ENCODE assay signal across 16 cellular contexts in genomic region chr18:9941108-9941507, GRCh38. TPM values are rescaled to one million over a fixed set of nuclear protein-coding genes. Genes with fewer than 3 reads are reported as not detected.
DNase-seq lines count a peak whose midpoint lies in the region; ATAC-seq, FAIRE-seq and TF ChIP-seq lines count a peak whose summit lies in the region.
"Had no signal": no experiment of that assay in that cellular context is flagged by ENCODE, and none has a peak within 500 bp of the region (broad histone marks: within the 10 kb centered on the region; RNA-seq: fewer than 3 reads in every experiment).

No MANE protein-coding gene starts in this region.

- no peak overlapping the region for H3K9ac ChIP-seq in HepG2 (ENCODE audit: insufficient read depth, low read depth, low read length)
- H3K9ac ChIP-seq: BLaER1 had no signal

- no peak for TF ChIP-seq RAD21 in HepG2 (CRISPR knock-in tag; IDR thresholded peaks at IDR 0.05)

- in situ Hi-C loops in HepG2 (cut with HindIII; ENCODE audit: extremely low pct_ligation_motif_present, low pct_unique_long_range_greater_than_20kb), result no loop called here

- H3K27me3 ChIP-seq in HepG2 (ENCODE audit: control insufficient read depth in 1 of 2, insufficient read depth in 2 of 2, low read length in 2 of 2), result no peaks in the 10 kb centered on the region
- H3K27me3 ChIP-seq: BLaER1 had no signal

- H3K4me1 Mint-ChIP-seq in memory B cell, result no peaks in the 10 kb centered on the region
- peaks cover 7% of the 10 kb centered on the region for H3K4me1 Mint-ChIP-seq in activated T-helper 2 cell treated with anti-CD3 and anti-CD28 coated beads, Interferon-gamma antibody, Interleukin-2, Interleukin-4, amounts not matched to agents 10 μg/mL and 5 μg/mL and 100 μg/mL, durations not matched to agents 14 hours and 24 hours and 36 hours (ENCODE audit: low read depth)

- H3K4me1 ChIP-seq in HEK293 (ENCODE audit: control insufficient read depth, insufficient read depth, low read length) (no peaks in the 10 kb centered on the region), HepG2 (ENCODE audit: insufficient read depth, low read length) (peaks cover 7% of the 10 kb centered on the region; the same call in 1 of the 2 replicates)

- ATAC-seq in memory B cell (ENCODE audit: low read depth) (no peak), HepG2 (no peak)

- H3K4me2 ChIP-seq in HepG2 (ENCODE audit: low read depth, low read length), result no peak overlapping the region
- H3K4me2 ChIP-seq: BLaER1 had no signal

- H3K27me3 Mint-ChIP-seq in memory B cell, result no peaks in the 10 kb centered on the region
- H3K27me3 Mint-ChIP-seq in activated T-helper 2 cell treated with anti-CD3 and anti-CD28 coated beads, Interferon-gamma antibody, Interleukin-2, Interleukin-4, amounts not matched to agents 10 μg/mL and 5 μg/mL and 100 μg/mL, durations not matched to agents 14 hours and 24 hours and 36 hours (ENCODE audit: low read depth), result no peaks in the 10 kb centered on the region
- H3K27me3 Mint-ChIP-seq: CD8-positive, alpha-beta memory T cell had no signal

- BruUV-seq in HepG2 (replicated peaks; lab: Mats Ljungman, UMichigan), result no TSS peak

- no peak overlapping the region for H3K4me3 Mint-ChIP-seq in memory B cell
- no peak overlapping the region for H3K4me3 Mint-ChIP-seq in activated T-helper 2 cell treated with anti-CD3 and anti-CD28 coated beads, Interferon-gamma antibody, Interleukin-2, Interleukin-4, amounts not matched to agents 10 μg/mL and 5 μg/mL and 100 μg/mL, durations not matched to agents 14 hours and 24 hours and 36 hours (ENCODE audit: low read depth)
- H3K4me3 Mint-ChIP-seq: CD8-positive, alpha-beta memory T cell had no signal

- FAIRE-seq in colon (lab: Jason Lieb, UNC), result peak; percentile 31
- no peak for FAIRE-seq in HepG2 (lab: Jason Lieb, UNC)
- FAIRE-seq: GM12892 had no signal

- TF ChIP-seq CTCF in HEK293 (tag by site-specific recombination; IDR thresholded peaks at IDR 0.05) (no peak), HepG2 (CRISPR knock-in tag; IDR thresholded peaks at IDR 0.05) (no peak)

- TF ChIP-seq POLR2A in HepG2 (IDR thresholded peaks at IDR 0.05; ENCODE audit: insufficient read depth in 1 of 2, low read depth in 2 of 2, low read length in 2 of 2), result no peak

- intact Hi-C loops in activated T-helper 2 cell treated with anti-CD3 and anti-CD28 coated beads, Interferon-gamma antibody, Interleukin-2, Interleukin-4, amounts not matched to agents 10 μg/mL and 5 μg/mL and 100 μg/mL, durations not matched to agents 14 hours and 24 hours and 36 hours (cut with micrococcal nuclease), result no loop called here
- intact Hi-C loops in HepG2 (cut with micrococcal nuclease; ENCODE audit: unreplicated experiment), result no loop called here

- POLR2A ChIA-PET in HEK293 (lab: Yijun Ruan, JAX) (no interaction called here), HepG2 (lab: Yijun Ruan, JAX) (no interaction called here)

- H3K9me3 ChIP-seq in HEK293 (ENCODE audit: control insufficient read depth, insufficient read depth, low read depth, low read length) (no peaks in the 10 kb centered on the region), HepG2 (ENCODE audit: low read length) (no peaks in the 10 kb centered on the region)
- H3K9me3 ChIP-seq: BLaER1, Caco-2 had no signal

- H3K36me3 ChIP-seq in HEK293 (ENCODE audit: control insufficient read depth in 2 of 2, insufficient read depth in 1 of 2, low read length in 2 of 2) (peaks cover 32 to 52% of the 10 kb centered on the region in 2 experiments), HepG2 (replicated peaks in 1 of 2; ENCODE audit: control insufficient read depth in 1 of 2, insufficient read depth in 2 of 2, low read length in 2 of 2) (peaks cover 8 to 65% of the 10 kb centered on the region in 2 experiments)

- H3K79me2 ChIP-seq in HepG2 (ENCODE audit: insufficient read depth, low read length), result peaks cover 39% of the 10 kb centered on the region

- peak overlapping the region; percentile 22 for H3K27ac Mint-ChIP-seq in memory B cell
- H3K27ac Mint-ChIP-seq in activated T-helper 2 cell treated with anti-CD3 and anti-CD28 coated beads, Interferon-gamma antibody, Interleukin-2, Interleukin-4, amounts not matched to agents 10 μg/mL and 5 μg/mL and 100 μg/mL, durations not matched to agents 14 hours and 24 hours and 36 hours, result no peak overlapping the region

- CTCF ChIA-PET in HEK293 (lab: Yijun Ruan, JAX) (interaction anchor here (0.6 kb wide), 1 partner anchor 375 kb away, joined by 3 read pairs; no protein-coding TSS in a partner anchor), HepG2 (lab: Yijun Ruan, JAX; ENCODE audit: low intra/inter-chr PET ratio, low total read pairs) (no interaction called here)

- DNase-seq in DMS 273 (lab: John Stamatoyannopoulos, UW; ENCODE audit: unreplicated experiment) (peak; percentile 22), DMS 273 treated with DMSO at 0.1 percent for 48 hours (lab: John Stamatoyannopoulos, UW) (no peak), memory B cell (ENCODE audit: low spot score in 2 of 2) (no peak), HepG2 (ENCODE audit: low spot score) (no peak), pons (ENCODE audit: low spot score) (no peak)
- DNase-seq in activated T-helper 2 cell treated with anti-CD3 and anti-CD28 coated beads, Interferon-gamma antibody, Interleukin-2, Interleukin-4, amounts not matched to agents 10 μg/mL and 5 μg/mL and 100 μg/mL, durations not matched to agents 14 hours and 24 hours and 36 hours (ENCODE audit: low spot score), result no peak
- DNase-seq: Caco-2; CD8-positive, alpha-beta memory T cell; DMS79; HCEC 1CT had no signal

- H3K9me3 Mint-ChIP-seq in memory B cell, result no peaks in the 10 kb centered on the region
- H3K9me3 Mint-ChIP-seq in activated T-helper 2 cell treated with anti-CD3 and anti-CD28 coated beads, Interferon-gamma antibody, Interleukin-2, Interleukin-4, amounts not matched to agents 10 μg/mL and 5 μg/mL and 100 μg/mL, durations not matched to agents 14 hours and 24 hours and 36 hours, result no peaks in the 10 kb centered on the region
- H3K9me3 Mint-ChIP-seq: CD8-positive, alpha-beta memory T cell had no signal

- no peak overlapping the region for H2AFZ ChIP-seq in HepG2 (ENCODE audit: low read length)

- H3K36me3 Mint-ChIP-seq in memory B cell, result peaks cover 26% of the 10 kb centered on the region
- H3K36me3 Mint-ChIP-seq in activated T-helper 2 cell treated with anti-CD3 and anti-CD28 coated beads, Interferon-gamma antibody, Interleukin-2, Interleukin-4, amounts not matched to agents 10 μg/mL and 5 μg/mL and 100 μg/mL, durations not matched to agents 14 hours and 24 hours and 36 hours (ENCODE audit: low read depth), result peaks cover 61% of the 10 kb centered on the region

- H3K4me3 ChIP-seq in HEK293 (ENCODE audit: low read depth, low read length) (no peak overlapping the region), HepG2 (replicated peaks in 1 of 3; ENCODE audit: insufficient read depth in 1 of 3, low read depth in 2 of 3, low read length in 3 of 3) (no peak overlapping the region)
- H3K4me3 ChIP-seq: BLaER1 had no signal

- no peak overlapping the region for H3K27ac ChIP-seq in HEK293 (ENCODE audit: extremely low read depth, low read depth, low read length)
- no peak overlapping the region for H3K27ac ChIP-seq in HepG2 (ENCODE audit: extremely low read length, insufficient read depth, low read length)
- H3K27ac ChIP-seq: 22Rv1, BLaER1, HL-60 had no signal

- peaks cover 5% of the 10 kb centered on the region; the same call in 1 of the 2 replicates for H4K20me1 ChIP-seq in HepG2 (ENCODE audit: insufficient read depth, low read length)

- TF ChIP-seq EP300 in HepG2 (IDR thresholded peaks at IDR 0.05; ENCODE audit: low read depth in 2 of 2, low read length in 2 of 2) (no peak), HepG2 (CRISPR knock-in tag; IDR thresholded peaks at IDR 0.05; ENCODE audit: borderline replicate concordance) (no peak)

RNA-seq across cellular contexts. Expression of gene VAPA, which starts 27.3 kb away (rescaled TPM):
- total RNA-seq in activated T-helper 2 cell treated with anti-CD3 and anti-CD28 coated beads, Interferon-gamma antibody, Interleukin-2, Interleukin-4, amounts not matched to agents 10 μg/mL and 5 μg/mL and 100 μg/mL, durations not matched to agents 14 hours and 24 hours and 36 hours, result 216 and 223 TPM in 2 replicates
- total RNA-seq in HepG2 (2016; rRNA removed; fragmentation: Illumina TruSeq; extraction: Trizol), result 294 and 375 TPM in 2 replicates
- total RNA-seq in HepG2 (2016; cell fraction: cytosol; rRNA removed; fragmentation: Illumina TruSeq; extraction: Trizol; ENCODE audit: low read depth), result 264 and 266 TPM in 2 replicates
- total RNA-seq in HepG2 (2016; cell fraction: insoluble cytoplasmic fraction; rRNA removed; fragmentation: Illumina TruSeq; extraction: Trizol), result 297 and 387 TPM in 2 replicates
- total RNA-seq in HepG2 (2016; cell fraction: membrane; rRNA removed; fragmentation: Illumina TruSeq; extraction: Trizol), result 204 and 205 TPM in 2 replicates
- 154 and 169 TPM in 2 replicates for total RNA-seq in HepG2 (2016; cell fraction: nucleus; rRNA removed; fragmentation: Illumina TruSeq; extraction: Trizol)
- 135 and 167 TPM in 2 replicates for polyA plus RNA-seq in HepG2 (2011; rRNA removed)
- polyA plus RNA-seq in HepG2 (2011; cell fraction: cytosol; rRNA removed), result 88.4 and 143 TPM in 2 replicates
- 42.2 and 58.3 TPM in 2 replicates for polyA plus RNA-seq in HepG2 (2011; cell fraction: nucleus; rRNA removed)
- 139 and 149 TPM in 2 replicates for polyA plus RNA-seq in HepG2 (2012)
- polyA plus RNA-seq in HepG2 (2016; cell fraction: cytosol; fragmentation: Illumina TruSeq; extraction: Trizol; ENCODE audit: low read depth), result 89.1 and 105 TPM in 2 replicates
- 426 and 427 TPM in 2 replicates for polyA plus RNA-seq in HepG2 (2016; cell fraction: insoluble cytoplasmic fraction; fragmentation: Illumina TruSeq; extraction: Trizol; ENCODE audit: low read depth)
- polyA plus RNA-seq in HepG2 (2016; cell fraction: membrane; fragmentation: Illumina TruSeq; extraction: Trizol; ENCODE audit: low read depth), result 141 and 145 TPM in 2 replicates
- 175 and 198 TPM in 2 replicates for polyA plus RNA-seq in HepG2 (2016; cell fraction: nucleus; fragmentation: Illumina TruSeq; extraction: Trizol; ENCODE audit: insufficient read depth, low read depth)
- 70.7 and 89.7 TPM in 2 replicates for polyA minus RNA-seq in HepG2 (2011; rRNA and poly(A)+ RNA removed; ENCODE audit: low replicate concordance)
- 146 and 183 TPM in 2 replicates for polyA minus RNA-seq in HepG2 (2011; cell fraction: cytosol; rRNA and poly(A)+ RNA removed)
- 140 and 144 TPM in 2 replicates for polyA minus RNA-seq in HepG2 (2011; cell fraction: nucleus; rRNA and poly(A)+ RNA removed)

RNA-seq across cellular contexts. Expression of gene TXNDC2, which starts 55.3 kb away (rescaled TPM):
- total RNA-seq in activated T-helper 2 cell treated with anti-CD3 and anti-CD28 coated beads, Interferon-gamma antibody, Interleukin-2, Interleukin-4, amounts not matched to agents 10 μg/mL and 5 μg/mL and 100 μg/mL, durations not matched to agents 14 hours and 24 hours and 36 hours, result 0.21 and 0.39 TPM in 2 replicates
- not detected in 2 replicates for total RNA-seq in HepG2 (2016; rRNA removed; fragmentation: Illumina TruSeq; extraction: Trizol)
- total RNA-seq in HepG2 (2016; cell fraction: cytosol; rRNA removed; fragmentation: Illumina TruSeq; extraction: Trizol; ENCODE audit: low read depth), result not detected in 2 replicates
- not detected in 2 replicates for total RNA-seq in HepG2 (2016; cell fraction: insoluble cytoplasmic fraction; rRNA removed; fragmentation: Illumina TruSeq; extraction: Trizol)
- not detected in 2 replicates for total RNA-seq in HepG2 (2016; cell fraction: membrane; rRNA removed; fragmentation: Illumina TruSeq; extraction: Trizol)
- not detected in 2 replicates for total RNA-seq in HepG2 (2016; cell fraction: nucleus; rRNA removed; fragmentation: Illumina TruSeq; extraction: Trizol)
- polyA plus RNA-seq in HepG2 (2011; rRNA removed), result not detected in 2 replicates
- not detected in 2 replicates for polyA plus RNA-seq in HepG2 (2011; cell fraction: cytosol; rRNA removed)
- 0.09 TPM in 1 of 2 replicates, not detected in the other for polyA plus RNA-seq in HepG2 (2011; cell fraction: nucleus; rRNA removed)
- 0.08 TPM in 1 of 2 replicates, not detected in the other for polyA plus RNA-seq in HepG2 (2012)
- polyA plus RNA-seq in HepG2 (2016; cell fraction: cytosol; fragmentation: Illumina TruSeq; extraction: Trizol; ENCODE audit: low read depth), result 0.06 TPM in 1 of 2 replicates, not detected in the other
- polyA plus RNA-seq in HepG2 (2016; cell fraction: insoluble cytoplasmic fraction; fragmentation: Illumina TruSeq; extraction: Trizol; ENCODE audit: low read depth), result not detected in 2 replicates
- not detected in 2 replicates for polyA plus RNA-seq in HepG2 (2016; cell fraction: membrane; fragmentation: Illumina TruSeq; extraction: Trizol; ENCODE audit: low read depth)
- not detected in 2 replicates for polyA plus RNA-seq in HepG2 (2016; cell fraction: nucleus; fragmentation: Illumina TruSeq; extraction: Trizol; ENCODE audit: insufficient read depth, low read depth)
- 0.35 TPM in 1 of 2 replicates, not detected in the other for polyA minus RNA-seq in HepG2 (2011; rRNA and poly(A)+ RNA removed; ENCODE audit: low replicate concordance)
- not detected in 2 replicates for polyA minus RNA-seq in HepG2 (2011; cell fraction: cytosol; rRNA and poly(A)+ RNA removed)
- not detected in 2 replicates for polyA minus RNA-seq in HepG2 (2011; cell fraction: nucleus; rRNA and poly(A)+ RNA removed)
- total RNA-seq: Caco-2; CD8-positive, alpha-beta memory T cell had no signal
- polyA plus RNA-seq: CD8-positive, alpha-beta memory T cell had no signal
